1 cellular context compared by ENCODE assay signal in the genomic region with DNA sequence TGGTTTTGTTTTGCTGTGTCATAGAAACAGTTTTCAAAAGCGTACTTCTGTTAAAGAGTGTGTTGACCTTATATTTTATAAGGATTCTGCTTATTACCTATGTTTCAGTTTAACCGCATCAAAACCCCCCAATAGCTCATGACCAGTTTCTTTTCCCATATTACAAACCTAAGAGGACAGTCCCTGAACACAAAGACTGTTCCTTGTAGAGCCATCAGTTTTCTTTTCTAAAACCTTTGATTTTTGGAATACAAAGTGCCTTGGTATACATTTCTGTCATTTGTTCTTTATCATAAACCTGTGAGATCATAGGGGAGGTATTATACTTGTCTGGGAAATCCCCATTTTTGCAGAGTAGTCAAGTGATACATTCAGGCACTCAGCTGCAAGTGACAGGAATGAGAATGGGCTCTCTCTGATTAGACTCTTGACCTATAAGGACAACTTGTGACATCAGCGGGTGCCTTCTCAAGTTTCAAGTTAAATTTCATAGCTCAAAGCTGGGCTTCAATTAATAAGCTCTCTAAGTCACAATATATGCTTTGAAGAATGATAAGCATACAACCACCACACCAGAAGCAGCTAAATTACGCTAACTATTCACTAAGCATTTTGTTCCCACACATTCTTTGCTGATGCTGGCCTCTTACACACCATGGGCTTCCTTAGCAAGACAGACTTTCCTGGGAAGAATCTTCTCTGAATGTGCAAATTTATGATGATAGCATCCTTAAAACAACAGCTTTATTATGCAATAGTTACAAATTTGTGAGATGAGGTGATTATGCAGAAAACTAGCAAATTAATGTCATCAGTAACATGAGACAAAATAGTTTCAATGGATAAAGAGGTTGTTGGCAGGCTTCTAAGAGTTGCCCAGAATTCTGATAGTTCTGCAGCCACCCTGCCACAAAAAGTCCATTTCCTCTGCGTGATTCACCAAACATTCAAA.
TF ChIP-seq lines count a peak whose summit lies in the region.

No MANE protein-coding gene starts in this region.

TF ChIP-seq in GM12878, 131 proteins besides CTCF, POLR2A, EP300 and RAD21 (continued from another document and continues in another):
- TF ChIP-seq REST (IDR thresholded peaks at IDR 0.05; ENCODE audit: low read depth, low read length) (no peak), USF2 (IDR thresholded peaks at IDR 0.05; ENCODE audit: borderline replicate concordance, low read depth, low read length) (no peak), FOXM1 (IDR thresholded peaks at IDR 0.05; ENCODE audit: low read depth, low read length) (peak; percentile 94), ZNF24 (IDR thresholded peaks at IDR 0.05) (0 out of 2 replicates have a peak, but pooled peaks have one; percentile 16), POLR2AphosphoS2 (IDR thresholded peaks at IDR 0.05; ENCODE audit: low read depth, low read length) (0 out of 2 replicates have a peak, but pooled peaks have one; percentile 36), ZBTB4 (CRISPR knock-in tag; IDR thresholded peaks at IDR 0.05) (no peak), MYC (IDR thresholded peaks at IDR 0.05; ENCODE audit: insufficient read depth, insufficient read length, insufficient replicate concordance, low read length, severe bottlenecking) (no peak), TCF3 (IDR thresholded peaks at IDR 0.05; ENCODE audit: borderline replicate concordance, insufficient read depth, low read depth, low read length) (no peak), GABPA (IDR thresholded peaks at IDR 0.05; ENCODE audit: low read depth) (peak; percentile 54; the same call in 1 of the 2 replicates), ATF7 (IDR thresholded peaks at IDR 0.05; ENCODE audit: low read depth) (peak; percentile 91), ETV6 (conservative IDR thresholded peaks at IDR 0.05 in 1 of 2, IDR thresholded peaks at IDR 0.05 in 1 of 2; ENCODE audit: borderline replicate concordance in 1 of 2, low read depth in 1 of 2) (0 out of 4 replicates have a peak, but pooled peaks of 1 of the 2 experiments have one; percentile 38), DPF2 (IDR thresholded peaks at IDR 0.05) (no peak), RFX5 (IDR thresholded peaks at IDR 0.05; ENCODE audit: low read depth, low read length) (no peak), JUND (IDR thresholded peaks at IDR 0.05; ENCODE audit: low read depth, low read length) (no peak), BMI1 (IDR thresholded peaks at IDR 0.05; ENCODE audit: borderline replicate concordance) (peak; percentile 20; the same call in 1 of the 2 replicates), ZNF384 (IDR thresholded peaks at IDR 0.05; ENCODE audit: borderline replicate concordance, low read depth, low read length) (no peak), ZZZ3 (IDR thresholded peaks at IDR 0.05; ENCODE audit: control insufficient read depth, insufficient read length, low read depth) (no peak), SMC3 (IDR thresholded peaks at IDR 0.05; ENCODE audit: borderline replicate concordance, low read length) (no peak; the same call in 1 of the 2 replicates), BCL3 (IDR thresholded peaks at IDR 0.05; ENCODE audit: borderline replicate concordance, insufficient read depth, low read depth, low read length, poor library complexity, severe bottlenecking) (peak; percentile 50), CBX5 (IDR thresholded peaks at IDR 0.05; ENCODE audit: low read depth) (no peak), PAX5 (IDR thresholded peaks at IDR 0.05; ENCODE audit: borderline replicate concordance, low read depth, low read length) (no peak), SPI1 (IDR thresholded peaks at IDR 0.05; ENCODE audit: borderline replicate concordance, insufficient read depth, low read depth, low read length) (no peak; the same call in 1 of the 2 replicates), SUPT20H (IDR thresholded peaks at IDR 0.05; ENCODE audit: borderline replicate concordance, control insufficient read depth, low read depth, low read length) (no peak), SKIL (IDR thresholded peaks at IDR 0.05; ENCODE audit: low read depth, poor library complexity, severe bottlenecking) (peak; percentile 81), E2F4 (IDR thresholded peaks at IDR 0.05; ENCODE audit: low read depth, low read length) (no peak), MEF2A (IDR thresholded peaks at IDR 0.05; ENCODE audit: insufficient read depth, low read depth, low read length) (peak; percentile 68; the same call in 1 of the 2 replicates), HDGF (IDR thresholded peaks at IDR 0.05) (no peak), MXI1 (IDR thresholded peaks at IDR 0.05; ENCODE audit: low read depth, low read length) (0 out of 2 replicates have a peak, but pooled peaks have one; percentile 59), ZSCAN29 (IDR thresholded peaks at IDR 0.05) (no peak; the same call in 1 of the 2 replicates), GATAD2B (conservative IDR thresholded peaks at IDR 0.05; ENCODE audit: low read depth) (no peak), TCF12 (IDR thresholded peaks at IDR 0.05; ENCODE audit: low read depth, low read length) (no peak)
- TF ChIP-seq, protein P1, sequence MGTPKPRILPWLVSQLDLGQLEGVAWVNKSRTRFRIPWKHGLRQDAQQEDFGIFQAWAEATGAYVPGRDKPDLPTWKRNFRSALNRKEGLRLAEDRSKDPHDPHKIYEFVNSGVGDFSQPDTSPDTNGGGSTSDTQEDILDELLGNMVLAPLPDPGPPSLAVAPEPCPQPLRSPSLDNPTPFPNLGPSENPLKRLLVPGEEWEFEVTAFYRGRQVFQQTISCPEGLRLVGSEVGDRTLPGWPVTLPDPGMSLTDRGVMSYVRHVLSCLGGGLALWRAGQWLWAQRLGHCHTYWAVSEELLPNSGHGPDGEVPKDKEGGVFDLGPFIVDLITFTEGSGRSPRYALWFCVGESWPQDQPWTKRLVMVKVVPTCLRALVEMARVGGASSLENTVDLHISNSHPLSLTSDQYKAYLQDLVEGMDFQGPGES (IDR thresholded peaks at IDR 0.05), result no peak
- TF ChIP-seq, protein P2, sequence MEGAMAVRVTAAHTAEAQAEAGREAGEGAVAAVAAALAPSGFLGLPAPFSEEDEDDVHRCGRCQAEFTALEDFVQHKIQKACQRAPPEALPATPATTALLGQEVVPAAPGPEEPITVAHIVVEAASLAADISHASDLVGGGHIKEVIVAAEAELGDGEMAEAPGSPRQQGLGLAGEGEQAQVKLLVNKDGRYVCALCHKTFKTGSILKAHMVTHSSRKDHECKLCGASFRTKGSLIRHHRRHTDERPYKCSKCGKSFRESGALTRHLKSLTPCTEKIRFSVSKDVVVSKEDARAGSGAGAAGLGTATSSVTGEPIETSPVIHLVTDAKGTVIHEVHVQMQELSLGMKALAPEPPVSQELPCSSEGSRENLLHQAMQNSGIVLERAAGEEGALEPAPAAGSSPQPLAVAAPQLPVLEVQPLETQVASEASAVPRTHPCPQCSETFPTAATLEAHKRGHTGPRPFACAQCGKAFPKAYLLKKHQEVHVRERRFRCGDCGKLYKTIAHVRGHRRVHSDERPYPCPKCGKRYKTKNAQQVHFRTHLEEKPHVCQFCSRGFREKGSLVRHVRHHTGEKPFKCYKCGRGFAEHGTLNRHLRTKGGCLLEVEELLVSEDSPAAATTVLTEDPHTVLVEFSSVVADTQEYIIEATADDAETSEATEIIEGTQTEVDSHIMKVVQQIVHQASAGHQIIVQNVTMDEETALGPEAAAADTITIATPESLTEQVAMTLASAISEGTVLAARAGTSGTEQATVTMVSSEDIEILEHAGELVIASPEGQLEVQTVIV (IDR thresholded peaks at IDR 0.05; ENCODE audit: borderline replicate concordance, partially characterized antibody), result no peak
